In the genomic region with DNA sequence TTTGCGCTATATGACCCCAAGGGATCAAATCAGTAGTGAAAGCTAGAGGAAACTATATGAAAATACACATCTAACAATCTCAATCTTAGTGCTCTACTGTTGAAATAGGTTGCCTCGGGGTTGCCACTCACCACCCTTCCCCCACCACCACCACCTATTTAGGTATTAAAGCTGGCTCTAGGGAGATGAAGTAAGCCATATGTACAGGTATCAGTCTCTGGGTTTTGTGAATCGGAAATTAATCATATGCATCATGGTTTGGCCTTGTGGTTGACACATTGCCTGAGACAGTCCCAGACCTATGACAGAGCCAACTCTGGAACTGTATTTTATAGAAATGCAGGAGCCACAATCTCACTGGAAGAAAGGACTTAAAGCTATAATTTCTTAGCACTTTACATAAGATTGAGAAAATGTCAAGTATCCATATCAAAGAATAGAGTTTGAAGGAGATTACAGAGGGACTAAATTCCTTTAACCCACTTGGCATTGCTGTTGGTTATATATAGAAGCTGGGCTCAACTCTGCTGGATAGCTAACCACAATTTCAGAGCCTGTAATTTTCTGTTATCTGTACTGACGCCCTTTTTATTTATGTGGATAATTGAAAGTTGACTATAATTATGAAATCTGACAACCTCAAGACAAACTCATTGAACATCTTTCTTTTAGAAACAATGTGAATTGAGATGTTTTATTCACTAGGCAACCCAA, we compare ENCODE assay signal across 8 cellular contexts. TPM values are rescaled to one million over a fixed set of nuclear protein-coding genes. Genes with fewer than 3 reads are reported as not detected.
DNase-seq lines count a peak whose midpoint lies in the region; ATAC-seq and TF ChIP-seq lines count a peak whose summit lies in the region.

No MANE protein-coding gene starts in this region.

- H3K4me1 ChIP-seq in mammary epithelial cell (ENCODE audit: insufficient read depth, low read length) = no peaks in the 10 kb centered on the region
- H3K4me1 ChIP-seq in breast epithelium = no peaks in the 10 kb centered on the region

- H3K27ac ChIP-seq in mammary epithelial cell (ENCODE audit: insufficient read depth, low read depth, low read length) (no peak overlapping the region), breast epithelium (no peak overlapping the region)

- no peak overlapping the region for H3K9ac ChIP-seq in mammary epithelial cell (ENCODE audit: insufficient read depth, low read length)

- H3K9me3 ChIP-seq in mammary epithelial cell (replicated peaks; ENCODE audit: insufficient read depth, low read length) = no peaks in the 10 kb centered on the region
- no peaks in the 10 kb centered on the region for H3K9me3 ChIP-seq in breast epithelium

- dilution Hi-C loops in mammary epithelial cell (cut with HindIII; ENCODE audit: low sequenced_read_pairs) = no loop called here

- TF ChIP-seq CTCF in mammary epithelial cell (conservative IDR thresholded peaks at IDR 0.05 in 1 of 2, IDR thresholded peaks at IDR 0.05 in 1 of 2; ENCODE audit: extremely low read depth in 1 of 2, insufficient read depth in 1 of 2, low read depth in 1 of 2, low read length in 2 of 2) (no peak), breast epithelium (IDR thresholded peaks at IDR 0.05) (no peak)

- H3K4me3 ChIP-seq in mammary epithelial cell (replicated peaks in 1 of 3; ENCODE audit: insufficient read depth in 1 of 3, low read depth in 2 of 3, low read length in 3 of 3) (no peak overlapping the region), breast epithelium (no peak overlapping the region)

- H3K4me1 Mint-ChIP-seq in activated T-helper 1 cell treated with anti-CD3 and anti-CD28 coated beads, Interleukin-12 subunit alpha, Interleukin-12 subunit beta, Interleukin-2, Interleukin-4 antibody, amounts not matched to agents 30 ng/mL and 10 ng/mL and 1 ng/mL, durations not matched to agents 14 hours and 24 hours and 36 hours (ENCODE audit: low read depth) = peaks cover 4% of the 10 kb centered on the region

- no peaks in the 10 kb centered on the region for H4K20me1 ChIP-seq in mammary epithelial cell (ENCODE audit: insufficient read depth, low read length)

- no peaks in the 10 kb centered on the region for H3K79me2 ChIP-seq in mammary epithelial cell (ENCODE audit: insufficient read depth, low read length)

- H3K9me3 Mint-ChIP-seq in activated T-helper 1 cell treated with anti-CD3 and anti-CD28 coated beads, Interleukin-12 subunit alpha, Interleukin-12 subunit beta, Interleukin-2, Interleukin-4 antibody, amounts not matched to agents 30 ng/mL and 10 ng/mL and 1 ng/mL, durations not matched to agents 14 hours and 24 hours and 36 hours = no peaks in the 10 kb centered on the region

- no peak overlapping the region for H2AFZ ChIP-seq in mammary epithelial cell (ENCODE audit: low read depth, low read length)

- no peak overlapping the region for H3K4me3 Mint-ChIP-seq in activated T-helper 1 cell treated with anti-CD3 and anti-CD28 coated beads, Interleukin-12 subunit alpha, Interleukin-12 subunit beta, Interleukin-2, Interleukin-4 antibody, amounts not matched to agents 30 ng/mL and 10 ng/mL and 1 ng/mL, durations not matched to agents 14 hours and 24 hours and 36 hours

- peak; percentile 3 for DNase-seq in mammary epithelial cell
- DNase-seq in breast epithelium (ENCODE audit: low spot score in 2 of 2) = no peak
- DNase-seq in astrocyte of the hippocampus (ENCODE audit: low read depth, low spot score) = peak; percentile 44
- no peak for DNase-seq in NCI-H748 treated with DMSO at 0.1 percent for 48 hours (lab: John Stamatoyannopoulos, UW)
- no peak for DNase-seq in NCI-H510A treated with DMSO at 0.1 percent for 48 hours (lab: John Stamatoyannopoulos, UW)
- DNase-seq in stimulated activated CD4-positive, alpha-beta T cell treated with anti-CD3 and anti-CD28 coated beads, Interleukin-15, amount 100 ng/mL, for 24 hours = no peak
- DNase-seq in activated T-helper 1 cell treated with anti-CD3 and anti-CD28 coated beads, Interleukin-12 subunit alpha, Interleukin-12 subunit beta, Interleukin-2, Interleukin-4 antibody, amounts not matched to agents 30 ng/mL and 10 ng/mL and 1 ng/mL, durations not matched to agents 14 hours and 24 hours and 36 hours (ENCODE audit: low spot score) = no peak

- in situ Hi-C loops in mammary epithelial cell (cut with MboI; ENCODE audit: low sequenced_read_pairs in 2 of 2) = no loop called here

- CTCF ChIA-PET in mammary epithelial cell (lab: Charles Lee; ENCODE audit: low non-redundant PET) = no interaction called here

- intact Hi-C loops in mammary epithelial cell (cut with micrococcal nuclease) = no loop called here
- intact Hi-C loops in breast epithelium (cut with DNase I; ENCODE audit: low total_unique reads) = no loop called here
- intact Hi-C loops in activated T-helper 1 cell treated with anti-CD3 and anti-CD28 coated beads, Interleukin-12 subunit alpha, Interleukin-12 subunit beta, Interleukin-2, Interleukin-4 antibody, amounts not matched to agents 30 ng/mL and 10 ng/mL and 1 ng/mL, durations not matched to agents 14 hours and 24 hours and 36 hours (cut with micrococcal nuclease) = no loop called here

- peak; percentile 46 for ATAC-seq in HG03064 (IDR thresholded peaks at IDR 0.05; ENCODE audit: low read depth, unreplicated experiment)

- no TSS peak for BruUV-seq in mammary epithelial cell (replicated peaks; lab: Mats Ljungman, UMichigan)

- no peaks in the 10 kb centered on the region for H3K27me3 Mint-ChIP-seq in activated T-helper 1 cell treated with anti-CD3 and anti-CD28 coated beads, Interleukin-12 subunit alpha, Interleukin-12 subunit beta, Interleukin-2, Interleukin-4 antibody, amounts not matched to agents 30 ng/mL and 10 ng/mL and 1 ng/mL, durations not matched to agents 14 hours and 24 hours and 36 hours (ENCODE audit: insufficient read depth)

- no peak overlapping the region for H3K27ac Mint-ChIP-seq in activated T-helper 1 cell treated with anti-CD3 and anti-CD28 coated beads, Interleukin-12 subunit alpha, Interleukin-12 subunit beta, Interleukin-2, Interleukin-4 antibody, amounts not matched to agents 30 ng/mL and 10 ng/mL and 1 ng/mL, durations not matched to agents 14 hours and 24 hours and 36 hours

- H3K4me2 ChIP-seq in mammary epithelial cell (ENCODE audit: insufficient read depth, low read depth, low read length) = no peak overlapping the region

- 76% methylated on average over 4 of the region's 4 CpGs for WGBS in mammary epithelial cell (ENCODE audit: low coverage, missing lambda C conversion rate)

- H3K27me3 ChIP-seq in mammary epithelial cell (ENCODE audit: insufficient read depth, low read length) (no peaks in the 10 kb centered on the region), breast epithelium (no peaks in the 10 kb centered on the region)

- H3K36me3 Mint-ChIP-seq in activated T-helper 1 cell treated with anti-CD3 and anti-CD28 coated beads, Interleukin-12 subunit alpha, Interleukin-12 subunit beta, Interleukin-2, Interleukin-4 antibody, amounts not matched to agents 30 ng/mL and 10 ng/mL and 1 ng/mL, durations not matched to agents 14 hours and 24 hours and 36 hours (ENCODE audit: low read depth) = peaks cover 2% of the 10 kb centered on the region

- H3K36me3 ChIP-seq in mammary epithelial cell (ENCODE audit: insufficient read depth, low read length) (no peaks in the 10 kb centered on the region), breast epithelium (no peaks in the 10 kb centered on the region)

- TF ChIP-seq POLR2A in breast epithelium (IDR thresholded peaks at IDR 0.05) = no peak

RNA-seq across cellular contexts. Expression of a gene that starts 26.7 kb away (rescaled TPM):
- total RNA-seq in mammary epithelial cell (10 to 100 TPM; 38.0 to 65.3 TPM), breast epithelium (100 to 1,000 TPM in 1 of 3 donors, 10 to 100 TPM in 2; 42.3 to 134 (median 42.4) TPM)
- 22.2 TPM for polyA plus RNA-seq in mammary epithelial cell
- polyA minus RNA-seq in mammary epithelial cell = 26.8 TPM
- 21.9 and 23.5 TPM in 2 replicates for total RNA-seq in activated T-helper 1 cell treated with anti-CD3 and anti-CD28 coated beads, Interleukin-12 subunit alpha, Interleukin-12 subunit beta, Interleukin-2, Interleukin-4 antibody, amounts not matched to agents 30 ng/mL and 10 ng/mL and 1 ng/mL, durations not matched to agents 14 hours and 24 hours and 36 hours

Comparison
In these comparisons a context has a peak if more than half of its experiments do, and no peak if none do; other contexts are left out.
1. DNase-seq: peak in mammary epithelial cell (single experiment) and astrocyte of the hippocampus (single experiment); none in breast epithelium (0 of 2), NCI-H748 treated with DMSO at 0.1 percent for 48 hours (single experiment), NCI-H510A treated with DMSO at 0.1 percent for 48 hours (single experiment), stimulated activated CD4-positive, alpha-beta T cell treated with anti-CD3 and anti-CD28 coated beads, Interleukin-15, amount 100 ng/mL, for 24 hours (single experiment) and activated T-helper 1 cell treated with anti-CD3 and anti-CD28 coated beads, Interleukin-12 subunit alpha, Interleukin-12 subunit beta, Interleukin-2, Interleukin-4 antibody, amounts not matched to agents 30 ng/mL and 10 ng/mL and 1 ng/mL, durations not matched to agents 14 hours and 24 hours and 36 hours (single experiment).